Comparison of ENCODE assay signal across 30 cellular contexts in the genomic region with DNA sequence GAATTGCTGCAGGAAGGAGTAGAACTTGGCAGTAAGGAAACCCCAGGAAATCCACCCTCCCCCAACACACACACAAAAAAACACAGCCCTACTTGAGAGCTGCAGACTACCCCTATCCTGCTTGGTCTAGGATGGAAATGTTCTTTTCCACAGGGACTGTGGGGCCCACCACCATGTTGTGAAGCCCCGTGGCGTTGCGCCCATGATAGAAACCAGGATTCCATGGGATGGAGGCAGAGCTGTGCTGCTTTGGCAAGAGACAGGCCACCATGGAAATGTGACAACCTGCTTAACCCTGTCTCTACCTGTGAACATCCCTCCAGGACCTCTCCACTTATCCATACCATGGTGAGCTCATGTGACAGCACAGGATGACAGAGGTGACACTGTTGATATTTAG.
"Had no signal": no experiment of that assay in that cellular context is flagged by ENCODE, and none has a peak within 500 bp of the region (broad histone marks: within the 10 kb centered on the region; RNA-seq: fewer than 3 reads in every experiment).

No MANE protein-coding gene starts in this region.

- H3K27ac ChIP-seq: brain microvascular endothelial cell, cardiac muscle cell, SJCRH30, SK-N-MC, WERI-Rb-1 had no signal

- H3K9me3 ChIP-seq: SJCRH30 had no signal

- ATAC-seq: activated CD8-positive, alpha-beta memory T cell treated with anti-CD3 and anti-CD28 coated beads, Interleukin-2, amount 10 ng/mL, durations not matched to agents 7 days and 5 days; activated T-cell treated with anti-CD3 and anti-CD28 coated beads, Interleukin-2, amount 50 U/mL, for 72 hours; activated T-helper 17 cell treated with anti-CD3 and anti-CD28 coated beads, Interleukin-2, amount 50 U/mL, for 72 hours; Panc1 had no signal

- DNase-seq: activated CD4-positive, alpha-beta memory T cell treated with anti-CD3 and anti-CD28 coated beads, Interleukin-2, amount 10 ng/mL, durations not matched to agents 7 days and 5 days; activated CD4-positive, alpha-beta T cell treated with anti-CD3 and anti-CD28 coated beads for 1 hour; activated CD4-positive, alpha-beta T cell treated with anti-CD3 and anti-CD28 coated beads for 48 hours; activated CD4-positive, CD25-positive, alpha-beta regulatory T cell; activated CD8-positive, alpha-beta memory T cell treated with anti-CD3 and anti-CD28 coated beads for 24 hours; activated CD8-positive, alpha-beta memory T cell treated with anti-CD3 and anti-CD28 coated beads, Interleukin-2, amount 10 ng/mL, durations not matched to agents 7 days and 5 days; activated CD8-positive, alpha-beta memory T cell treated with anti-CD3 and anti-CD28 coated beads, Interleukin-2, amount 50 U/mL, for 48 hours; activated effector memory CD4-positive, alpha-beta T cell treated with anti-CD3 and anti-CD28 coated beads, Interleukin-2, amount 50 U/mL, for 16 hours; activated naive CD4-positive, alpha-beta T cell; activated naive CD4-positive, alpha-beta T cell treated with anti-CD3 and anti-CD28 coated beads, Interleukin-2, amount 50 U/mL, for 16 hours; activated naive CD8-positive, alpha-beta T cell treated with anti-CD3 and anti-CD28 coated beads for 36 hours; activated T-cell treated with anti-CD3 and anti-CD28 coated beads, Interleukin-2, amount 50 U/mL, for 1 hour; activated T-cell treated with anti-CD3 and anti-CD28 coated beads, Interleukin-2, amount 50 U/mL, for 72 hours; amniotic stem cell; aorta; brain microvascular endothelial cell; Kasumi-1; KG1; NCI-H187; NCI-H2227 treated with DMSO at 0.1 percent for 48 hours; NCI-H446; NCI-H524 treated with DMSO at 0.1 percent for 48 hours; SHP77; SJCRH30; T1000; WERI-Rb-1 had no signal

- H3K27me3 ChIP-seq: brain microvascular endothelial cell, cardiac muscle cell, SJCRH30 had no signal

- H3K4me3 ChIP-seq: cardiac muscle cell, SJCRH30, SK-N-MC had no signal

- H3K36me3 ChIP-seq: brain microvascular endothelial cell, cardiac muscle cell, SJCRH30, WERI-Rb-1 had no signal

- H3K4me1 ChIP-seq: SJCRH30 had no signal
